Comparison of ENCODE assay signal across 8 cellular contexts in the genomic region with DNA sequence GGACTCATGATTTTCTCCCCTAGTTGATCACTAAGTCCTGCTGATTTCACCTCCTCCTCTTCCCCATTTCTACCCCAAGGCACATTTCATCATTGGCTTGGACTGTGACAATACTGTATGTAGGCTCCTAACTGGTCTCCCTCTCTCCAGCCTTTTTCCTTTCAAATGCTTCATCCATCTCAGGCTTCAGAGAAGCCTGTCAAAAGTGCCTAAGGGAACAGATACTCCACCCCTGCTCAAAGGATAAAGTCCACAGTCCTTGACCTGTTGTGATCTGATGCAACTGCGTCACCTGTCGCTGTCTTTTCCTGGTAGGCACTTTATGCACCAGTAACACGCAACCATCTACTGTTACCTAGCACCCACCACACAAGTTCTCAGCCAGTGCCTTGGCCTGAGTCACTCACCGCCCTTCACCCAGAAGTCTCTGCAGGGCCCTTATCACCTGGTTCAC. TPM values are rescaled to one million over a fixed set of nuclear protein-coding genes. Genes with fewer than 3 reads are reported as not detected.
DNase-seq lines count a peak whose midpoint lies in the region; ATAC-seq and TF ChIP-seq lines count a peak whose summit lies in the region.

No MANE protein-coding gene starts in this region.

- H3K27ac ChIP-seq in right lobe of liver (peak overlapping the region; percentile 81 to 89 (median 89)), vagina (peak overlapping the region; percentile 82), coronary artery (peak overlapping the region in 1 of 2 donors; percentile 74)

- H3K36me3 Mint-ChIP-seq in natural killer cell (no peaks in the 10 kb centered on the region), T-helper 17 cell (ENCODE audit: low read depth) (no peaks in the 10 kb centered on the region)
- H3K36me3 Mint-ChIP-seq in natural killer cell treated with Interleukin-12 subunit alpha and Interleukin-12 subunit beta and Interleukin-15 and Interleukin-18, amount 100 ng/mL, for 72 hours: no peaks in the 10 kb centered on the region

- H3K27me3 ChIP-seq in right lobe of liver: no peaks in the 10 kb centered on the region
- H3K27me3 ChIP-seq in vagina: no peaks in the 10 kb centered on the region

- TF ChIP-seq CTCF in natural killer cell (IDR thresholded peaks at IDR 0.05): no peak
- no peak for TF ChIP-seq CTCF in right lobe of liver (IDR thresholded peaks at IDR 0.05)
- no peak for TF ChIP-seq CTCF in vagina (IDR thresholded peaks at IDR 0.05)
- no peak for TF ChIP-seq CTCF in coronary artery (IDR thresholded peaks at IDR 0.05)

- intact Hi-C loops in natural killer cell (cut with micrococcal nuclease) (no loop called here), right lobe of liver (cut with DNase I) (no loop called here), vagina (cut with DNase I) (no loop called here)

- H3K4me3 Mint-ChIP-seq in natural killer cell (peak overlapping the region; percentile 2), T-helper 17 cell (no peak overlapping the region)
- H3K4me3 Mint-ChIP-seq in natural killer cell treated with Interleukin-12 subunit alpha and Interleukin-12 subunit beta and Interleukin-15 and Interleukin-18, amount 100 ng/mL, for 72 hours: no peak overlapping the region

- peaks cover 0 to 87% (median 37%) of the 10 kb centered on the region in 4 donors for H3K4me1 ChIP-seq in right lobe of liver
- peaks cover 78% of the 10 kb centered on the region for H3K4me1 ChIP-seq in vagina

- no peaks in the 10 kb centered on the region for H3K27me3 Mint-ChIP-seq in natural killer cell (ENCODE audit: low read depth in 2 of 2)
- no peaks in the 10 kb centered on the region for H3K27me3 Mint-ChIP-seq in natural killer cell treated with Interleukin-12 subunit alpha and Interleukin-12 subunit beta and Interleukin-15 and Interleukin-18, amount 100 ng/mL, for 72 hours
- H3K27me3 Mint-ChIP-seq in T-helper 17 cell: no peaks in the 10 kb centered on the region

- no peaks in the 10 kb centered on the region for H3K9me3 ChIP-seq in T-helper 17 cell (ENCODE audit: control insufficient read depth, low read length, poor library complexity, severe bottlenecking)
- H3K9me3 ChIP-seq in right lobe of liver: no peaks in the 10 kb centered on the region
- no peaks in the 10 kb centered on the region for H3K9me3 ChIP-seq in vagina

- no peak for TF ChIP-seq POLR2A in right lobe of liver (IDR thresholded peaks at IDR 0.05)
- TF ChIP-seq POLR2A in vagina (IDR thresholded peaks at IDR 0.05): no peak

- WGBS in right lobe of liver (ENCODE audit: insufficient coverage, low coverage, low lambda C conversion rate, missing lambda C conversion rate): 42% methylated on average over 4 of the region's 4 CpGs

- H3K4me3 ChIP-seq in right lobe of liver (no peak overlapping the region), vagina (no peak overlapping the region), coronary artery (no peak overlapping the region)

- no peak for ATAC-seq in natural killer cell
- no peak for ATAC-seq in natural killer cell treated with Interleukin-12 subunit alpha and Interleukin-12 subunit beta and Interleukin-15 and Interleukin-18, amount 100 ng/mL, for 72 hours
- no peak for ATAC-seq in T-helper 17 cell
- ATAC-seq in right lobe of liver: peak; percentile 73 to 86 (median 79)

- H3K36me3 ChIP-seq in right lobe of liver (no peaks in the 10 kb centered on the region), vagina (no peaks in the 10 kb centered on the region)

- H3K4me1 Mint-ChIP-seq in natural killer cell: peaks cover 34 to 40% of the 10 kb centered on the region in 2 donors
- peaks cover 32 to 33% of the 10 kb centered on the region in 2 donors for H3K4me1 Mint-ChIP-seq in natural killer cell treated with Interleukin-12 subunit alpha and Interleukin-12 subunit beta and Interleukin-15 and Interleukin-18, amount 100 ng/mL, for 72 hours (ENCODE audit: low read depth in 2 of 2)
- peaks cover 25% of the 10 kb centered on the region for H3K4me1 Mint-ChIP-seq in T-helper 17 cell

- H3K9me3 Mint-ChIP-seq in natural killer cell: no peaks in the 10 kb centered on the region
- H3K9me3 Mint-ChIP-seq in natural killer cell treated with Interleukin-12 subunit alpha and Interleukin-12 subunit beta and Interleukin-15 and Interleukin-18, amount 100 ng/mL, for 72 hours: no peaks in the 10 kb centered on the region

- H3K27ac Mint-ChIP-seq in natural killer cell (peak overlapping the region; percentile 3 to 18), T-helper 17 cell (peak overlapping the region; percentile 79)
- peak overlapping the region in 1 of 2 donors; percentile 26 for H3K27ac Mint-ChIP-seq in natural killer cell treated with Interleukin-12 subunit alpha and Interleukin-12 subunit beta and Interleukin-15 and Interleukin-18, amount 100 ng/mL, for 72 hours

- DNase-seq in natural killer cell (no peak), T-helper 17 cell (no peak), right lobe of liver (peak; percentile 71 to 85 (median 85)), vagina (ENCODE audit: extremely low spot score in 2 of 2) (peak in 1 of 2 donors; percentile 85), coronary artery (ENCODE audit: low spot score) (no peak), hippocampal formation (lab: John Stamatoyannopoulos, UW) (no peak), NCI-H2081 treated with DMSO at 0.1 percent for 48 hours (lab: John Stamatoyannopoulos, UW) (no peak)
- no peak for DNase-seq in natural killer cell treated with Interleukin-12 subunit alpha and Interleukin-12 subunit beta and Interleukin-15 and Interleukin-18, amount 100 ng/mL, for 72 hours (ENCODE audit: low spot score)

RNA-seq across cellular contexts. Expression of a gene that starts 12.8 kb away (rescaled TPM):
- total RNA-seq in natural killer cell: 10 to 100 TPM; 22.0 to 39.0 (median 30.4) TPM
- total RNA-seq in natural killer cell treated with Interleukin-12 subunit alpha and Interleukin-12 subunit beta and Interleukin-15 and Interleukin-18, amount 100 ng/mL, for 72 hours: 10 to 100 TPM in 1 of 2 donors, 1 to 10 TPM in 1; 9.9 to 13.9 TPM
- total RNA-seq in T-helper 17 cell: 10 to 100 TPM; 27.5 to 28.6 TPM
- 100 to 1,000 TPM; 102 to 133 (median 125) TPM for total RNA-seq in right lobe of liver
- total RNA-seq in vagina: 156 TPM

RNA-seq across cellular contexts. Expression of a gene that starts 50.7 kb away (rescaled TPM):
- total RNA-seq in natural killer cell (under 1 TPM in 2 of 3 donors, not detected in 1; 0.21 to 0.85 TPM), T-helper 17 cell (under 1 TPM in 1 of 2 donors, not detected in 1; 0.72 TPM), right lobe of liver (1 to 10 TPM; 1.2 to 5.0 (median 2.9) TPM), vagina (0.49 TPM)
- total RNA-seq in natural killer cell treated with Interleukin-12 subunit alpha and Interleukin-12 subunit beta and Interleukin-15 and Interleukin-18, amount 100 ng/mL, for 72 hours: not detected

RNA-seq across cellular contexts. Expression of a gene that starts 52.6 kb away (rescaled TPM):
- 100 to 1,000 TPM; 102 to 114 (median 108) TPM for total RNA-seq in natural killer cell
- 10 to 100 TPM; 63.7 to 66.6 TPM for total RNA-seq in natural killer cell treated with Interleukin-12 subunit alpha and Interleukin-12 subunit beta and Interleukin-15 and Interleukin-18, amount 100 ng/mL, for 72 hours
- 10 to 100 TPM; 63.2 to 93.1 TPM for total RNA-seq in T-helper 17 cell
- total RNA-seq in right lobe of liver: 10 to 100 TPM; 13.3 to 18.9 (median 14.4) TPM
- total RNA-seq in vagina: 31.2 TPM

Comparison
In these comparisons a context has a peak if more than half of its experiments do, and no peak if none do; other contexts are left out.
1. ATAC-seq: peak in right lobe of liver (4 of 4); none in natural killer cell (0 of 3), natural killer cell treated with Interleukin-12 subunit alpha and Interleukin-12 subunit beta and Interleukin-15 and Interleukin-18, amount 100 ng/mL, for 72 hours (0 of 2) and T-helper 17 cell (single experiment).
2. DNase-seq: peak in right lobe of liver (3 of 3); none in natural killer cell (single experiment), natural killer cell treated with Interleukin-12 subunit alpha and Interleukin-12 subunit beta and Interleukin-15 and Interleukin-18, amount 100 ng/mL, for 72 hours (single experiment), T-helper 17 cell (0 of 3), coronary artery (single experiment), hippocampal formation (0 of 2) and NCI-H2081 treated with DMSO at 0.1 percent for 48 hours (single experiment).